ENCODE assay signal across 9 cellular contexts in the genomic region with DNA sequence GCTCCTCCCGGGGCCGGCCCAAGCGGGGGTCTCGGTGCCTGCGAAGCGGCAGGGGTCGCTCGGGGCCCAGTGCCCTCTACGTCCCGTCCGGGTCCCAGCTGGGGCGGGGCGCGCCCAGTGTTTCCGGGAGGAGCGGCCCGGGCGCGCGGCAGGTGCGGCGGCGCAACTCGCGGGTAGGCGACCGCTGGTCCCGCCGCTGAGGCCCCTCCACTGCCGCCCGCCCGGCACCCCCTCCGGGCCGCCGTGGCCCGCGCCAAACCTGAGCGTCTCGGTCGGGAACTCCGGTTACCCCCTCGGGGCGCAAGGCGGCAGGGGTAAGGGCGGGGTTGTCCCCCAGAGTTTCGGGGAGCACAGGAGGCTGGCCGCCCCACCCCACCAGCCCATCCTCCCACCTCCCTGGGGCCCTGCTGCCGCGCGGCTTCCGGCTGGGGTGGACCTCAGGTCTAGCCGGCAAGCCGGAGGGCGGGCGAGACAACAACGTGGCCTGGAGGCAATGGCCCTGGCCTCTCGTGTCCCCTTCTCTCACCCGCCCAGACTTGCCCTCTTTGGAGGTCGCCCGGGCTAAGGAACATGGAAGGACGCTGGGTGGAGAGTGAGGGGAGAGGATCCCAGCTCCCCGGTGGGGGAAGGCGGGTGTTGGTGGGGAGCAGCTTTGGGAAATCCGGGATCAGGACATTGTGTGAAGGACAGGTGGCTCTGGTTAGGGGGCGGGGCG. TPM values are rescaled to one million over a fixed set of nuclear protein-coding genes. Genes with fewer than 3 reads are reported as not detected.
DNase-seq lines count a peak whose midpoint lies in the region; ATAC-seq and TF ChIP-seq lines count a peak whose summit lies in the region.
"Had no signal": no experiment of that assay in that cellular context is flagged by ENCODE, and none has a peak within 500 bp of the region (broad histone marks: within the 10 kb centered on the region; RNA-seq: fewer than 3 reads in every experiment).

No MANE protein-coding gene starts in this region.

- WGBS in thymus = 8% methylated on average over 66 of the region's 66 CpGs
- WGBS in testis, 2 donors = 19 to 26% methylated on average over 14 to 38 of the region's 66 CpGs

- peak overlapping the region; percentile 61 for H3K27ac Mint-ChIP-seq in activated B cell treated with CpG ODN at 0.5 μM for 24 hours
- peak overlapping the region in 1 of 6 donors; percentile 80 for H3K27ac Mint-ChIP-seq in immature natural killer cell

- DNase-seq in GF-D8 (lab: John Stamatoyannopoulos, UW) = peak; percentile 32
- peak in 1 of 2 experiments; percentile 79 for DNase-seq in HAP-1 (ENCODE audit: low spot score in 2 of 2)
- DNase-seq in activated B cell treated with CpG ODN at 0.5 μM for 24 hours = peak; percentile 47
- no peak for DNase-seq in immature natural killer cell
- DNase-seq in testis = no peak
- no peak for DNase-seq in NOMO-1 treated with dmso at 0.1 percent for 144 hours (lab: John Stamatoyannopoulos, UW; ENCODE audit: unreplicated experiment)

- H3K27me3 ChIP-seq in HAP-1 (ENCODE audit: low read depth) (no peaks in the 10 kb centered on the region), thymus (ENCODE audit: control insufficient read depth, insufficient read depth) (peaks cover 62% of the 10 kb centered on the region), testis (no peaks in the 10 kb centered on the region)

- TF ChIP-seq POLR2A in testis (IDR thresholded peaks at IDR 0.05) = no peak

- POLR2A ChIA-PET in activated B cell treated with CpG ODN at 0.5 μM for 24 hours (lab: Charles Lee) = interaction anchor here (0.6 to 8.3 kb wide), 4 partner anchors 9 to 211 kb away, joined by 3 to 104 read pairs (median 5); a partner anchor contains a TSS

- H3K4me3 Mint-ChIP-seq in activated B cell treated with CpG ODN at 0.5 μM for 24 hours (peak overlapping the region; percentile 80), immature natural killer cell (peak overlapping the region; percentile 68 to 87 (median 78))

- H3K36me3 ChIP-seq in HAP-1 (replicated peaks) = 0 out of 2 replicates have a peak, but pooled peaks cover 8% of the 10 kb centered on the region
- peaks cover 27% of the 10 kb centered on the region for H3K36me3 ChIP-seq in thymus (ENCODE audit: control insufficient read depth, insufficient read depth)
- H3K36me3 ChIP-seq in testis (ENCODE audit: low read depth, missing control alignments) = no peaks in the 10 kb centered on the region
- H3K36me3 ChIP-seq: SJSA1 had no signal

- H3K4me3 ChIP-seq in HAP-1 (peak overlapping the region; percentile 33), thymus (ENCODE audit: low read length) (peak overlapping the region; percentile 44), testis (no peak overlapping the region)
- H3K4me3 ChIP-seq: SJSA1 had no signal

- no peaks in the 10 kb centered on the region for H3K9me3 ChIP-seq in HAP-1
- H3K9me3 ChIP-seq in thymus (ENCODE audit: control insufficient read depth) = peaks cover 6% of the 10 kb centered on the region
- no peaks in the 10 kb centered on the region for H3K9me3 ChIP-seq in testis
- H3K9me3 ChIP-seq: SJSA1 had no signal

- H3K27ac ChIP-seq in thymus (ENCODE audit: low read depth) (no peak overlapping the region), testis (no peak overlapping the region)
- H3K27ac ChIP-seq: SJSA1 had no signal

- H3K27me3 Mint-ChIP-seq in activated B cell treated with CpG ODN at 0.5 μM for 24 hours (peaks cover 3% of the 10 kb centered on the region), immature natural killer cell (ENCODE audit: low read depth in 3 of 3) (peaks cover 5 to 18% (median 8%) of the 10 kb centered on the region in 3 donors)

- CTCF ChIA-PET in activated B cell treated with CpG ODN at 0.5 μM for 24 hours (lab: Charles Lee) = no interaction called here

- in situ Hi-C loops in HAP-1 (cut with MboI; ENCODE audit: low sequenced_read_pairs) = no loop called here

- H3K36me3 Mint-ChIP-seq in activated B cell treated with CpG ODN at 0.5 μM for 24 hours (ENCODE audit: low read depth) (peaks cover 19% of the 10 kb centered on the region), immature natural killer cell (peaks cover 0 to 5% (median 4%) of the 10 kb centered on the region in 3 donors)

- peaks cover 42% of the 10 kb centered on the region for H3K4me1 Mint-ChIP-seq in activated B cell treated with CpG ODN at 0.5 μM for 24 hours
- H3K4me1 Mint-ChIP-seq in immature natural killer cell = peaks cover 0 to 22% of the 10 kb centered on the region in 2 donors

- peaks cover 34% of the 10 kb centered on the region for H3K4me1 ChIP-seq in HAP-1
- H3K4me1 ChIP-seq in thymus (ENCODE audit: control insufficient read depth, insufficient read depth, low read length) = peaks cover 11% of the 10 kb centered on the region
- peaks cover 28% of the 10 kb centered on the region for H3K4me1 ChIP-seq in testis

- H3K9me3 Mint-ChIP-seq in activated B cell treated with CpG ODN at 0.5 μM for 24 hours = no peaks in the 10 kb centered on the region
- H3K9me3 Mint-ChIP-seq in immature natural killer cell = no peaks in the 10 kb centered on the region

- intact Hi-C loops in activated B cell treated with CpG ODN at 0.5 μM for 24 hours (cut with micrococcal nuclease) = no loop called here
- intact Hi-C loops in testis (cut with DNase I; ENCODE audit: low total_unique reads) = no loop called here

- peak; percentile 16 for ATAC-seq in activated B cell treated with CpG ODN at 0.5 μM for 24 hours (ENCODE audit: low read depth)
- no peak for ATAC-seq in HG02884 (IDR thresholded peaks at IDR 0.05; ENCODE audit: unreplicated experiment)

- TF ChIP-seq CTCF in activated B cell treated with CpG ODN at 0.5 μM for 24 hours (IDR thresholded peaks at IDR 0.05) (no peak), testis (IDR thresholded peaks at IDR 0.05) (no peak)

RNA-seq across cellular contexts. Expression of a gene that starts 0.4 kb away (rescaled TPM):
- total RNA-seq in activated B cell treated with CpG ODN at 0.5 μM for 24 hours (4.1 and 4.5 TPM in 2 replicates), testis (1 to 10 TPM; 6.5 to 7.4 TPM)
- polyA plus RNA-seq in immature natural killer cell (1 to 10 TPM in 1 of 3 donors, under 1 TPM in 1, not detected in 1; 0.74 to 2.2 TPM), thymus (6.2 TPM), testis (ENCODE audit: insufficient read depth, low read depth, low replicate concordance) (4.9 TPM)
- total RNA-seq: SJSA1 had no signal

RNA-seq across cellular contexts. Expression of a gene that starts 5.4 kb away (rescaled TPM):
- total RNA-seq in activated B cell treated with CpG ODN at 0.5 μM for 24 hours (14.4 and 14.5 TPM in 2 replicates), testis (100 to 1,000 TPM; 108 to 195 TPM)
- polyA plus RNA-seq in immature natural killer cell (10 to 100 TPM; 19.7 to 25.7 (median 23.7) TPM), thymus (82.3 TPM), testis (ENCODE audit: insufficient read depth, low read depth, low replicate concordance) (201 TPM)

RNA-seq across cellular contexts. Expression of a gene that starts 8.6 kb away (rescaled TPM):
- 52.9 and 53.2 TPM in 2 replicates for total RNA-seq in activated B cell treated with CpG ODN at 0.5 μM for 24 hours
- 10 to 100 TPM; 10.9 to 42.3 (median 23.4) TPM for polyA plus RNA-seq in immature natural killer cell
- polyA plus RNA-seq in thymus = 83.6 TPM
- 100 to 1,000 TPM in 1 of 2 donors, 10 to 100 TPM in 1; 96.7 to 108 TPM for total RNA-seq in testis
- 86.7 TPM for polyA plus RNA-seq in testis (ENCODE audit: insufficient read depth, low read depth, low replicate concordance)

RNA-seq across cellular contexts. Expression of a gene that starts 15.0 kb away (rescaled TPM):
- total RNA-seq in activated B cell treated with CpG ODN at 0.5 μM for 24 hours (83.9 and 90.2 TPM in 2 replicates), testis (10 to 100 TPM; 32.9 to 48.4 TPM)
- polyA plus RNA-seq in immature natural killer cell (100 to 1,000 TPM; 139 to 200 (median 142) TPM), thymus (92.1 TPM), testis (ENCODE audit: insufficient read depth, low read depth, low replicate concordance) (97.3 TPM)

RNA-seq across cellular contexts. Expression of a gene that starts 15.3 kb away (rescaled TPM):
- total RNA-seq in activated B cell treated with CpG ODN at 0.5 μM for 24 hours = 2.2 and 2.3 TPM in 2 replicates
- polyA plus RNA-seq in immature natural killer cell = 10 to 100 TPM; 23.4 to 38.7 (median 37.2) TPM
- polyA plus RNA-seq in thymus = 56.7 TPM
- total RNA-seq in testis = 10 to 100 TPM; 49.1 to 87.0 TPM
- 47.2 TPM for polyA plus RNA-seq in testis (ENCODE audit: insufficient read depth, low read depth, low replicate concordance)

Comparison
In these comparisons a context has a peak if more than half of its experiments do, and no peak if none do; other contexts are left out.
1. DNase-seq: peak in GF-D8 (single experiment) and activated B cell treated with CpG ODN at 0.5 μM for 24 hours (single experiment); none in immature natural killer cell (0 of 3), testis (single experiment) and NOMO-1 treated with dmso at 0.1 percent for 144 hours (single experiment).
2. H3K4me3 ChIP-seq: peak in HAP-1 (single experiment) and thymus (single experiment); none in testis (0 of 2).